In the genomic region with DNA sequence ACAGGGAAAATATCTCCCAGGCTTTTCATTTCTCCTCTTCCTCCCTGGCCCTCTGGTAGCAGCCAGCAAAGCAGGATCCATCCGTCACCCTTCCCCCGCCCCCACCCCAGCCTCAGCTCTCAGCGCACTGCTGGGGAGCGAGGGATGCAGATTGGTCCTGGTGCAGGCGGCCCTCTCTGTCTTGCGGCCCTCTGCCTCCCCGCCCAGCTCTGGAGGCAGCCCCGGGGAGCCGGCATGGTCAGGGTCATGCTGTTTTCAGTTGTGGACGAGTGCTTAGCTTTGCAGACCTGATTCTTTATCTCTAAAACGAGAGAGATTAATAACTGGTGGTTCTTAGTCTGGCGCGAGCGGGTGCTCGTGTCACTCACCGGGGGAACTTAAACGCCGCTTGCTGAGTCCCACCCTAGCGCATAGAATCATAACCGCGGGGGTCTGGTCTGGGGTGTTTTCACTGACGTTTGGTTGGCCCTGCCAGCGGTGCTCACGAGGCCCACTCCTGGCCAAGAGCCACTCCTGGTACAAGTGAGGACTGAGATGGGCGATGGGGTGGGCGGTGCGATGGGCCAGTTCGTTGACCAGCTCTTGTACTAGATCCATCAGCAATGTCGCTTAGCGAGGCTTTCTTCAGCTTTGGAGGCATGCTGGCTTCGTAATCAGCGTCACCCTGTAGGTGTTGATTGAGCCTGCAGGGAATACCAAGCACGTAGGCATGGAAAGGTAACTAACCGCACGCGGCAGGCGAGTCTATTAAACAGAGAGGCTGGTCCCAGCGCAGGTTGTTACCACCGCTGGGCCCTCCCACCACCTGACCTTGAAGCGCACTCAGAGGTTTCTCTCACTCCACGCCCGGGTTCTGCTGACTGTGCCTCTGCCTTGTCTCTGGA, we compare ENCODE assay signal across 1 cellular context.
TF ChIP-seq lines count a peak whose summit lies in the region.

No MANE protein-coding gene starts in this region.

TF ChIP-seq in H1, 55 proteins besides CTCF, POLR2A, EP300 and RAD21 (continued from another document):
- no peak for TF ChIP-seq NRF1 (IDR thresholded peaks at IDR 0.05; ENCODE audit: low read depth, low read length)
- no peak for TF ChIP-seq TAF1 (IDR thresholded peaks at IDR 0.05; ENCODE audit: low read depth, low read length)
- TF ChIP-seq RFX5 (IDR thresholded peaks at IDR 0.05; ENCODE audit: borderline replicate concordance, low read depth, low read length), result no peak
- no peak for TF ChIP-seq HDAC6 (IDR thresholded peaks at IDR 0.05; ENCODE audit: low read depth, low read length)
- TF ChIP-seq GTF2F1 (IDR thresholded peaks at IDR 0.05; ENCODE audit: borderline replicate concordance, low read depth, low read length), result no peak
- no peak for TF ChIP-seq EZH2 (IDR thresholded peaks at IDR 0.05; ENCODE audit: low read depth, low read length, severe bottlenecking)
- no peak for TF ChIP-seq BACH1 (IDR thresholded peaks at IDR 0.05; ENCODE audit: low read length)
- TF ChIP-seq TCF12 (IDR thresholded peaks at IDR 0.05; ENCODE audit: low read depth, low read length), result no peak
- TF ChIP-seq, protein P1, sequence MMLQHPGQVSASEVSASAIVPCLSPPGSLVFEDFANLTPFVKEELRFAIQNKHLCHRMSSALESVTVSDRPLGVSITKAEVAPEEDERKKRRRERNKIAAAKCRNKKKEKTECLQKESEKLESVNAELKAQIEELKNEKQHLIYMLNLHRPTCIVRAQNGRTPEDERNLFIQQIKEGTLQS (IDR thresholded peaks at IDR 0.05; ENCODE audit: insufficient read depth, low read depth, low read length), result no peak
- TF ChIP-seq, protein P2, sequence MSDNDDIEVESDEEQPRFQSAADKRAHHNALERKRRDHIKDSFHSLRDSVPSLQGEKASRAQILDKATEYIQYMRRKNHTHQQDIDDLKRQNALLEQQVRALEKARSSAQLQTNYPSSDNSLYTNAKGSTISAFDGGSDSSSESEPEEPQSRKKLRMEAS (IDR thresholded peaks at IDR 0.05), result no peak
- no peak for TF ChIP-seq JUN (IDR thresholded peaks at IDR 0.05; ENCODE audit: low read depth, low read length)
- TF ChIP-seq SIN3A (conservative IDR thresholded peaks at IDR 0.05 in 1 of 2, IDR thresholded peaks at IDR 0.05 in 1 of 2; ENCODE audit: low read depth in 1 of 2, low read length in 2 of 2), result no peak
- no peak for TF ChIP-seq PHF8 (conservative IDR thresholded peaks at IDR 0.05; ENCODE audit: low read depth, low read length)
- no peak for TF ChIP-seq NANOG (IDR thresholded peaks at IDR 0.05; ENCODE audit: insufficient read depth, low read depth, low read length, poor library complexity, severe bottlenecking)
